ENCODE assay signal across 9 cellular contexts in the genomic region with DNA sequence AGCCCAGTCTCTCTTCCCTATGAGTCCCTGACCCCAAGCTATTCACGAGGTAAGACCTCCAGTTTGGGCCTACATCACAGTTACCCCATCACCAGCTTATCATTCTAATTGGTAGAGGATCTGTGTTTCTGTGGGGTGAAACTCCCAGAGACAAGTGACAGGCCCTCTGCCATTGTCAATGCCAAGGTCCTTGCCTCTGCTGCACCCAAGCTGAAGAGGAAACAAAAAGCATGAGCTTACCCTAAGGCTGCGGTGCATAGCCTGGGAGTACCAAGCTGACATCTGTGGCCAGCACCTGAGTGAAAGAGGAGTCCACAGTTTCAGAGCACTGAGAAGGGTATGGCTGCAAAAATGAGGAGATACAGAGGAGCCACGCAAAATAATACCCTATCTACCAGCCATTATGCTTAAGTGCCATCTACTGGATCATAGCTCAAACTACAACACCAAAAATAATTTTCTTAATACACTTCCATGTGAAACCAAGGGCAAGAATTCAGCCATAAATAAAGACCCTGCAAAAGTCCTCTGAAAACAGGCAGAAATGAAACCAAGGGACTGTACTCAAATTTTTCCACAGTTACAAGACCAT.
DNase-seq lines count a peak whose midpoint lies in the region; TF ChIP-seq lines count a peak whose summit lies in the region.
"Had no signal": no experiment of that assay in that cellular context is flagged by ENCODE, and none has a peak within 500 bp of the region (broad histone marks: within the 10 kb centered on the region; RNA-seq: fewer than 3 reads in every experiment).

No MANE protein-coding gene starts in this region.

- no peak for TF ChIP-seq POLR2A in esophagus muscularis mucosa (IDR thresholded peaks at IDR 0.05; ENCODE audit: low read depth)

- no peaks in the 10 kb centered on the region for H4K20me1 ChIP-seq in smooth muscle cell (ENCODE audit: low read depth)
- H4K20me1 ChIP-seq: BLaER1 had no signal

- H3K27ac ChIP-seq in smooth muscle cell (ENCODE audit: low read depth) (no peak overlapping the region), esophagus muscularis mucosa (replicated peaks in 1 of 4) (no peak overlapping the region)
- H3K27ac ChIP-seq: BLaER1 had no signal

- no peak for TF ChIP-seq EP300 in esophagus muscularis mucosa (IDR thresholded peaks at IDR 0.05)

- H3F3A ChIP-seq in smooth muscle cell (ENCODE audit: low read depth), result no peaks in the 10 kb centered on the region

- DNase-seq in SIG-M5 treated with dmso at 0.1 percent for 504 hours (lab: John Stamatoyannopoulos, UW; ENCODE audit: unreplicated experiment), result peak; percentile 29
- no peak for DNase-seq in SIG-M5 (lab: John Stamatoyannopoulos, UW)
- DNase-seq in NCI-H187 treated with DMSO at 0.1 percent for 48 hours (lab: John Stamatoyannopoulos, UW), result peak; percentile 35
- peak; percentile 13 for DNase-seq in cerebellum (ENCODE audit: low spot score)
- DNase-seq in smooth muscle cell (lab: John Stamatoyannopoulos, UW; ENCODE audit: unreplicated experiment), result no peak
- no peak for DNase-seq in esophagus muscularis mucosa (ENCODE audit: extremely low spot score)
- no peak for DNase-seq in NCI-H128 (lab: John Stamatoyannopoulos, UW; ENCODE audit: unreplicated experiment)
- no peak for DNase-seq in stimulated activated naive CD4-positive, alpha-beta T cell treated with Interleukin-2 at 50 U/mL for 16 hours (lab: John Stamatoyannopoulos, UW)

- H3K36me3 ChIP-seq in smooth muscle cell (ENCODE audit: low read depth) (no peaks in the 10 kb centered on the region), esophagus muscularis mucosa (no peaks in the 10 kb centered on the region)
- H3K36me3 ChIP-seq: BLaER1 had no signal

- H3K4me1 ChIP-seq in smooth muscle cell (ENCODE audit: low read depth) (no peaks in the 10 kb centered on the region), esophagus muscularis mucosa (no peaks in the 10 kb centered on the region)
- H3K4me1 ChIP-seq: BLaER1 had no signal

- H3K9me3 ChIP-seq in smooth muscle cell (replicated peaks; ENCODE audit: low read depth) (no peaks in the 10 kb centered on the region), esophagus muscularis mucosa (peaks cover 0 to 12% (median 0%) of the 10 kb centered on the region in 4 donors)

- H3K9ac ChIP-seq in smooth muscle cell (ENCODE audit: low read depth), result no peak overlapping the region
- H3K9ac ChIP-seq: BLaER1 had no signal

- no peaks in the 10 kb centered on the region for H3K27me3 ChIP-seq in smooth muscle cell (ENCODE audit: low read depth)
- no peaks in the 10 kb centered on the region for H3K27me3 ChIP-seq in esophagus muscularis mucosa
- H3K27me3 ChIP-seq: BLaER1 had no signal

- no peak overlapping the region for H3K4me2 ChIP-seq in smooth muscle cell
- H3K4me2 ChIP-seq: BLaER1 had no signal

- no peaks in the 10 kb centered on the region for H3K79me2 ChIP-seq in smooth muscle cell (ENCODE audit: low read depth)

- no peak overlapping the region for H2AFZ ChIP-seq in smooth muscle cell (ENCODE audit: low read depth)

- intact Hi-C loops in esophagus muscularis mucosa (cut with DNase I), result no loop called here

- 56% methylated on average over 3 of the region's 3 CpGs for WGBS in smooth muscle cell (ENCODE audit: low lambda C conversion rate)
- WGBS in esophagus muscularis mucosa, result 45% methylated on average over 3 of the region's 3 CpGs

- TF ChIP-seq CTCF in smooth muscle cell (IDR thresholded peaks at IDR 0.05; ENCODE audit: borderline replicate concordance, insufficient read depth, poor library complexity, severe bottlenecking), result peak; percentile 59
- peak in 1 of 3 experiments; percentile 31 for TF ChIP-seq CTCF in esophagus muscularis mucosa (IDR thresholded peaks at IDR 0.05)

- H3K4me3 ChIP-seq in smooth muscle cell (no peak overlapping the region), esophagus muscularis mucosa (no peak overlapping the region)
- H3K4me3 ChIP-seq: BLaER1 had no signal

Comparison
In these comparisons a context has a peak if more than half of its experiments do, and no peak if none do; other contexts are left out.
1. DNase-seq: peak in SIG-M5 treated with dmso at 0.1 percent for 504 hours (single experiment), NCI-H187 treated with DMSO at 0.1 percent for 48 hours (single experiment) and cerebellum (single experiment); none in SIG-M5 (single experiment), smooth muscle cell (single experiment), esophagus muscularis mucosa (single experiment), NCI-H128 (single experiment) and stimulated activated naive CD4-positive, alpha-beta T cell treated with Interleukin-2 at 50 U/mL for 16 hours (single experiment).